Comparison of ENCODE assay signal across 27 cellular contexts in the genomic region with DNA sequence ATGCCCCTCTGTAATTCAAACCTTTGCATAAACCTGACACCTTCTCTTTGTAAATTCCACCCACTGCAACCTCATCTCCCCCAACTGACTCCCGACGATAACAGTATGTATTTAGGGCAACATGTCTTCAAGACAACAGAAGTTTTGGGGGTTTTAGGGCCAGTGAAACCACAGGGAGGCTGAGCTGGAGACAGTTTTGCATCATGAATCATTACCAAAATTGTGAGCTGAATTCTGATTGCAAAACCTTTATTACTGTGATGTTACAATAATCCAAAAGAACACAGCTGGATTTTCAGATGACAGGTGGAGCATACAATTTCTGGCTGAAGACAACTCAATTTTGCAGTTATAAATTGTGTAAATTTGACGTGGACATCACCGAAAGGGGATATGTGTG.
A peak's percentile ranks its signal among the peaks of the same experiment; 100 is the strongest.
DNase-seq lines count a peak whose midpoint lies in the region; ATAC-seq and TF ChIP-seq lines count a peak whose summit lies in the region.
"Had no signal": no experiment of that assay in that cellular context is flagged by ENCODE, and none has a peak within 500 bp of the region (broad histone marks: within the 10 kb centered on the region; RNA-seq: fewer than 3 reads in every experiment).

No MANE protein-coding gene starts in this region.

- H3K4me3 Mint-ChIP-seq in GM23338 (no peak overlapping the region), T-cell (no peak overlapping the region)
- H3K4me3 Mint-ChIP-seq: B cell; CD8-positive, alpha-beta T cell; H9; HFFc6; T-helper 1 cell treated with Interleukin-12 subunit alpha and Interleukin-12 subunit beta and Interleukin-4 antibody, amounts not matched to agents 30 μg/mL and 1 μg/mL, for 36 hours had no signal

- no peak for ATAC-seq in GM23338
- ATAC-seq in T-cell (replicated peaks in 1 of 4), result no peak
- ATAC-seq: CD8-positive, alpha-beta T cell had no signal

- H3K9me3 Mint-ChIP-seq in GM23338, result no peaks in the 10 kb centered on the region
- H3K9me3 Mint-ChIP-seq in T-cell, result peaks cover 0 to 5% (median 2%) of the 10 kb centered on the region in 3 donors
- H3K9me3 Mint-ChIP-seq: CD8-positive, alpha-beta T cell; H9; HFFc6; T-helper 1 cell treated with Interleukin-12 subunit alpha and Interleukin-12 subunit beta and Interleukin-4 antibody, amounts not matched to agents 30 μg/mL and 1 μg/mL, for 36 hours had no signal

- H3K27ac ChIP-seq in GM23338 (ENCODE audit: low read depth), result no peak overlapping the region
- no peak overlapping the region for H3K27ac ChIP-seq in osteoblast (ENCODE audit: low read depth, low read length)
- H3K27ac ChIP-seq: C4-2B, SK-N-MC had no signal

- H3K9me2 ChIP-seq in GM23338 (ENCODE audit: insufficient read depth), result no peaks in the 10 kb centered on the region

- no peak for TF ChIP-seq CTCF in AG10803 (conservative IDR thresholded peaks at IDR 0.05; ENCODE audit: low read length)
- no peak for TF ChIP-seq CTCF in GM23338 (conservative IDR thresholded peaks at IDR 0.05; ENCODE audit: low read depth in 2 of 2)
- TF ChIP-seq CTCF in osteoblast (IDR thresholded peaks at IDR 0.05; ENCODE audit: extremely low read depth, low read depth, low read length), result no peak

- no peaks in the 10 kb centered on the region for H4K20me1 ChIP-seq in GM23338 (replicated peaks; ENCODE audit: insufficient read depth)
- H4K20me1 ChIP-seq in osteoblast (ENCODE audit: insufficient read depth, low read length), result no peaks in the 10 kb centered on the region

- no peaks in the 10 kb centered on the region for H3K9me3 ChIP-seq in osteoblast (ENCODE audit: low read depth, low read length)
- H3K9me3 ChIP-seq: Caco-2 had no signal

- H3K4me2 ChIP-seq in GM23338 (no peak overlapping the region), osteoblast (ENCODE audit: insufficient read depth, low read length) (no peak overlapping the region)

- H3K36me3 Mint-ChIP-seq in GM23338 (ENCODE audit: low read depth) (no peaks in the 10 kb centered on the region), T-cell (no peaks in the 10 kb centered on the region)
- H3K36me3 Mint-ChIP-seq: CD8-positive, alpha-beta T cell had no signal

- H3K27me3 ChIP-seq in GM23338 (ENCODE audit: insufficient read depth) (no peaks in the 10 kb centered on the region), osteoblast (ENCODE audit: insufficient read depth, low read length) (no peaks in the 10 kb centered on the region)

- H3K4me3 ChIP-seq in AG10803 (ENCODE audit: low read length) (no peak overlapping the region), GM23338 (no peak overlapping the region), osteoblast (ENCODE audit: insufficient read depth, low read length) (no peak overlapping the region)
- H3K4me3 ChIP-seq: SK-N-MC had no signal

- H3K4me1 Mint-ChIP-seq in GM23338 (no peaks in the 10 kb centered on the region; the same call in 2 of the 3 replicates), T-cell (no peaks in the 10 kb centered on the region)
- H3K4me1 Mint-ChIP-seq: B cell, H9 had no signal

- peak overlapping the region; percentile 33; the same call in 1 of the 2 replicates for H2AFZ ChIP-seq in GM23338
- no peak overlapping the region for H2AFZ ChIP-seq in osteoblast (ENCODE audit: low read length)

- H3K79me2 ChIP-seq in GM23338 (replicated peaks; ENCODE audit: insufficient read depth) (no peaks in the 10 kb centered on the region), osteoblast (ENCODE audit: insufficient read depth, low read length) (no peaks in the 10 kb centered on the region)

- H3K27me3 Mint-ChIP-seq in GM23338 (ENCODE audit: insufficient read depth, low read depth, poor library complexity) (peaks cover 2% of the 10 kb centered on the region), T-cell (no peaks in the 10 kb centered on the region)
- H3K27me3 Mint-ChIP-seq: B cell had no signal

- no peaks in the 10 kb centered on the region for H3K36me3 ChIP-seq in GM23338 (ENCODE audit: insufficient read depth)
- H3K36me3 ChIP-seq in osteoblast (ENCODE audit: insufficient read depth, low read length), result no peaks in the 10 kb centered on the region

- no peaks in the 10 kb centered on the region for H3F3A ChIP-seq in GM23338 (replicated peaks; ENCODE audit: low read depth)

- no peaks in the 10 kb centered on the region for H3K4me1 ChIP-seq in GM23338 (ENCODE audit: insufficient read depth)
- peaks cover 9% of the 10 kb centered on the region for H3K4me1 ChIP-seq in osteoblast (ENCODE audit: insufficient read depth, low read length)
- H3K4me1 ChIP-seq: Caco-2 had no signal

- no peak overlapping the region for H3K27ac Mint-ChIP-seq in GM23338
- H3K27ac Mint-ChIP-seq in T-cell, result no peak overlapping the region
- H3K27ac Mint-ChIP-seq: B cell; CD8-positive, alpha-beta T cell; H9; HFFc6; T-helper 1 cell treated with Interleukin-12 subunit alpha and Interleukin-12 subunit beta and Interleukin-4 antibody, amounts not matched to agents 30 μg/mL and 1 μg/mL, for 36 hours had no signal

- CTCF ChIA-PET in T-cell (lab: Charles Lee), result interaction anchor here in 1 of 2 donors (0.7 kb wide), 1 partner anchor 193 kb away, joined by 3 read pairs; no protein-coding TSS in a partner anchor

- POLR2A ChIA-PET in T-cell (lab: Charles Lee), result no interaction called here

- DNase-seq in AG10803 (ENCODE audit: low read depth) (peak; percentile 9), GM23338 (ENCODE audit: low spot score) (no peak), NOMO-1 treated with dmso at 0.1 percent for 144 hours (lab: John Stamatoyannopoulos, UW; ENCODE audit: unreplicated experiment) (peak; percentile 30), osteoblast (ENCODE audit: insufficient read length, low spot score, missing footprints) (peak; percentile 42), T-cell (no peak), NCI-H69 (lab: John Stamatoyannopoulos, UW) (no peak), dermis blood vessel endothelial cell (no peak)
- DNase-seq: Caco-2; CD8-positive, alpha-beta T cell; GF-D8; H9; HFFc6; IMR-90; KG1; NCI-H1092 treated with DMSO at 0.1 percent for 48 hours; NCI-H1436; NCI-H187; NCI-H2081 treated with DMSO at 0.1 percent for 48 hours; NCI-H2171 treated with DMSO at 0.1 percent for 48 hours; NCI-H524; NCI-H774; RPMI8226; SHP77 had no signal

TF ChIP-seq in GM23338, 12 proteins besides CTCF, POLR2A, EP300 and RAD21 (continues in another document):
- TF ChIP-seq, protein P1, sequence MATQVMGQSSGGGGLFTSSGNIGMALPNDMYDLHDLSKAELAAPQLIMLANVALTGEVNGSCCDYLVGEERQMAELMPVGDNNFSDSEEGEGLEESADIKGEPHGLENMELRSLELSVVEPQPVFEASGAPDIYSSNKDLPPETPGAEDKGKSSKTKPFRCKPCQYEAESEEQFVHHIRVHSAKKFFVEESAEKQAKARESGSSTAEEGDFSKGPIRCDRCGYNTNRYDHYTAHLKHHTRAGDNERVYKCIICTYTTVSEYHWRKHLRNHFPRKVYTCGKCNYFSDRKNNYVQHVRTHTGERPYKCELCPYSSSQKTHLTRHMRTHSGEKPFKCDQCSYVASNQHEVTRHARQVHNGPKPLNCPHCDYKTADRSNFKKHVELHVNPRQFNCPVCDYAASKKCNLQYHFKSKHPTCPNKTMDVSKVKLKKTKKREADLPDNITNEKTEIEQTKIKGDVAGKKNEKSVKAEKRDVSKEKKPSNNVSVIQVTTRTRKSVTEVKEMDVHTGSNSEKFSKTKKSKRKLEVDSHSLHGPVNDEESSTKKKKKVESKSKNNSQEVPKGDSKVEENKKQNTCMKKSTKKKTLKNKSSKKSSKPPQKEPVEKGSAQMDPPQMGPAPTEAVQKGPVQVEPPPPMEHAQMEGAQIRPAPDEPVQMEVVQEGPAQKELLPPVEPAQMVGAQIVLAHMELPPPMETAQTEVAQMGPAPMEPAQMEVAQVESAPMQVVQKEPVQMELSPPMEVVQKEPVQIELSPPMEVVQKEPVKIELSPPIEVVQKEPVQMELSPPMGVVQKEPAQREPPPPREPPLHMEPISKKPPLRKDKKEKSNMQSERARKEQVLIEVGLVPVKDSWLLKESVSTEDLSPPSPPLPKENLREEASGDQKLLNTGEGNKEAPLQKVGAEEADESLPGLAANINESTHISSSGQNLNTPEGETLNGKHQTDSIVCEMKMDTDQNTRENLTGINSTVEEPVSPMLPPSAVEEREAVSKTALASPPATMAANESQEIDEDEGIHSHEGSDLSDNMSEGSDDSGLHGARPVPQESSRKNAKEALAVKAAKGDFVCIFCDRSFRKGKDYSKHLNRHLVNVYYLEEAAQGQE (IDR thresholded peaks at IDR 0.05; ENCODE audit: unreplicated experiment), result no peak
- TF ChIP-seq CREB1 (CRISPR knock-in tag; IDR thresholded peaks at IDR 0.05; ENCODE audit: low read depth), result no peak
- no peak for TF ChIP-seq JUNB (IDR thresholded peaks at IDR 0.05; ENCODE audit: unreplicated experiment)

Comparison
In these comparisons a context has a peak if more than half of its experiments do, and no peak if none do; other contexts are left out.
1. DNase-seq: peak in AG10803 (single experiment), NOMO-1 treated with dmso at 0.1 percent for 144 hours (single experiment) and osteoblast (single experiment); none in GM23338 (single experiment), T-cell (0 of 34), NCI-H69 (single experiment) and dermis blood vessel endothelial cell (single experiment).